Comparison of ENCODE assay signal across 8 cellular contexts in the genomic region with DNA sequence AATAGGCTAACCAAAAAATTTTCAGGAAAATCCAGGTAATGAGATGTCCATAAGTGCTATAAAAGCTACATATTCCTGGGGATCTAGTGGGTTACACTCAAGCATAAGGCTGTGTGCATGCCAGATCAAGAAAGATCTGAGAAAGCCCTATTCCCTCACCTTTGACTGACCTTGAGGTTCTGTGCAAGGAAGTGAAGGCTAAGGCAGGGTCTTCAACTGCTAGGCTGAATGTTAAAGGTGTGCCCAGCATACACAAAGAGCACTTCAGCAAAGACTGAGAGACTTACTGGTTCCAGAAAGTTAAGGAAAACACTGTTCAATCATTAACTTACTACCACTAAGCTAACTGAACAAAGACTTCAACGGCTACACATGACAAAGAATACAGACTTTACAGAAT.
"Had no signal": no experiment of that assay in that cellular context is flagged by ENCODE, and none has a peak within 500 bp of the region (broad histone marks: within the 10 kb centered on the region; RNA-seq: fewer than 3 reads in every experiment).

No MANE protein-coding gene starts in this region.

- DNase-seq: GOT3, H7, IMR-90, KG1 had no signal

- ATAC-seq: HCT116, K562 had no signal

- H3K27ac ChIP-seq: HL-60 had no signal

- FAIRE-seq: K562 had no signal

- H3K4me3 ChIP-seq: HAP-1, K562 had no signal
